In the genomic region with DNA sequence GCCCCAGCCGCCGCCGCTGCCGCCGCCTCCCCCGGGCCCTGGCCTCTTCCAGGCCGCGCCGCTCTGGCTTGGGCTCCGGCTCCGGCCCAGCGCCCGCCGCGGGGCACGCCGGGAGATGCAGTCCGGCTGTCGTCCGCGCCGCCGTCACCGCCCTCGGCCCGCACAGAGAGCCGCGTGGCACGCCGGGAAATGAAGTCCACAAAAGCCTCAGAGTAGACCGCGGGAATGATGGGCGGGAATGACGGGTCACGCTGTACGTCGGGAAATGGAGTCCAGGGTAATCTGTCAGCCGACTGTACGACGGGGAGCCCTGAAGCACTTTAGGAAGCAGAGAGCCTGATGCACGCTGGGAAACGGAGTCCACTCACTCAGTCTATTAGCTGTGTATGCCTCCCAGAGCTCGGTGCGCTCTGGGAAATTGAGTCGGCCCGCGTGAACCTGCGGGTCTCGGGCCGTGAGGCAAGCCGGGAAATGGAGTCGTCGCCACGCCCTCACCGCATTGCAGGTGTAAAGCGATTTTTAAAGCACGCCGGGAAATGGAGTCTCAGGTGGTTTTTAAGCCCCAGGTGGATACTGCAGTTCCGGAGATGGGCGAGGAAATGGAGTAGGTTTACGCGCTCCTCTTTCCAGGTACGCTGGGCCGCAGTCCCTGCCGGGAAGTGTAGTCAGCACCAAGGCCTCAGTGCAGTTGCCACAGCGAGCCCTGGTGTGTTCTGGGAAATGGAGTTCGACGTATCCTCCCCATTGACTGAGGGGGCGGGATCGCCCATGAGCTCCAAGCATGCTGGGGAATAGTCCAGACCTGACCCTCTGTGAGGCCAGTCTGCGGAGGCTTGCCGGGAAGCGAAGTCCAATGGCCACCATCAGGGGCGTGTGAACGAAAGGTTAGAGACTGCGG, we compare ENCODE assay signal across 1 cellular context.
TF ChIP-seq lines count a peak whose summit lies in the region.

TSS of gene GSK3A (minus strand) at position 91 of the 898 bp plus-strand sequence. CDS start 137 bp downstream, outside the sequence.

TF ChIP-seq in H1, 55 proteins besides CTCF, POLR2A, EP300 and RAD21:
- TF ChIP-seq TEAD4 (IDR thresholded peaks at IDR 0.05; ENCODE audit: low read depth, low read length) (0 out of 2 replicates have a peak, but pooled peaks have one; percentile 19), SIN3A (conservative IDR thresholded peaks at IDR 0.05 in 1 of 2, IDR thresholded peaks at IDR 0.05 in 1 of 2; ENCODE audit: low read depth in 1 of 2, low read length in 2 of 2) (peak; percentile 40 to 51; a peak in 1 of 4 replicates), KDM5A (IDR thresholded peaks at IDR 0.05; ENCODE audit: low read length) (no peak), HDAC6 (IDR thresholded peaks at IDR 0.05; ENCODE audit: low read depth, low read length) (no peak), SRF (IDR thresholded peaks at IDR 0.05; ENCODE audit: low read depth, low read length) (no peak), CBX5 (IDR thresholded peaks at IDR 0.05; ENCODE audit: low read depth, low read length) (no peak), TBP (IDR thresholded peaks at IDR 0.05; ENCODE audit: low read depth, low read length) (peak; percentile 81; the same call in 1 of the 2 replicates), CREB1 (IDR thresholded peaks at IDR 0.05) (peak; percentile 89), FOSL1 (IDR thresholded peaks at IDR 0.05; ENCODE audit: insufficient read depth, low read depth, low read length) (no peak), CTBP2 (IDR thresholded peaks at IDR 0.05; ENCODE audit: borderline replicate concordance, insufficient read depth, insufficient read length, low read length) (no peak), SUZ12 (IDR thresholded peaks at IDR 0.05; ENCODE audit: low read length) (no peak), MAX (IDR thresholded peaks at IDR 0.05) (no peak; the same call in 1 of the 2 replicates), SP1 (IDR thresholded peaks at IDR 0.05; ENCODE audit: low read depth, low read length) (peak; percentile 60), BACH1 (IDR thresholded peaks at IDR 0.05; ENCODE audit: low read length) (no peak), POU5F1 (IDR thresholded peaks at IDR 0.05; ENCODE audit: low read depth, low read length) (no peak), KDM1A (IDR thresholded peaks at IDR 0.05; ENCODE audit: borderline replicate concordance, low read length) (no peak), ASH2L (IDR thresholded peaks at IDR 0.05; ENCODE audit: low read length) (no peak), TAF1 (IDR thresholded peaks at IDR 0.05; ENCODE audit: low read depth, low read length) (peak; percentile 86), SIX5 (IDR thresholded peaks at IDR 0.05; ENCODE audit: low read depth, low read length) (peak; percentile 87), POLR2AphosphoS5 (IDR thresholded peaks at IDR 0.05; ENCODE audit: low read depth, low read length) (peak; percentile 86), YY1 (IDR thresholded peaks at IDR 0.05; ENCODE audit: low read depth, low read length) (peak; percentile 80), PHF8 (conservative IDR thresholded peaks at IDR 0.05; ENCODE audit: low read depth, low read length) (no peak), SP4 (IDR thresholded peaks at IDR 0.05; ENCODE audit: low read length) (peak; percentile 78), SIRT6 (IDR thresholded peaks at IDR 0.05; ENCODE audit: low read length) (no peak), RFX5 (IDR thresholded peaks at IDR 0.05; ENCODE audit: borderline replicate concordance, low read depth, low read length) (no peak), NRF1 (IDR thresholded peaks at IDR 0.05; ENCODE audit: low read depth, low read length) (no peak), HDAC2 (IDR thresholded peaks at IDR 0.05; ENCODE audit: borderline replicate concordance in 1 of 2, low read depth in 2 of 2, low read length in 2 of 2) (no peak), GABPA (IDR thresholded peaks at IDR 0.05; ENCODE audit: borderline replicate concordance, insufficient read depth, low read length) (no peak), NANOG (IDR thresholded peaks at IDR 0.05; ENCODE audit: insufficient read depth, low read depth, low read length, poor library complexity, severe bottlenecking) (peak; percentile 40), USF2 (IDR thresholded peaks at IDR 0.05; ENCODE audit: low read length) (peak; percentile 31; the same call in 1 of the 2 replicates), SP2 (IDR thresholded peaks at IDR 0.05; ENCODE audit: low read length) (no peak), CHD2 (IDR thresholded peaks at IDR 0.05; ENCODE audit: low read length) (no peak; the same call in none of the 2 replicates), ATF3 (IDR thresholded peaks at IDR 0.05; ENCODE audit: insufficient read depth, low read depth, low read length) (0 out of 2 replicates have a peak, but pooled peaks have one; percentile 31), RXRA (IDR thresholded peaks at IDR 0.05; ENCODE audit: insufficient read depth, low read depth, low read length) (no peak), EGR1 (IDR thresholded peaks at IDR 0.05; ENCODE audit: borderline replicate concordance, low read depth, low read length) (peak; percentile 86; the same call in 1 of the 2 replicates), EZH2 (IDR thresholded peaks at IDR 0.05; ENCODE audit: low read depth, low read length, severe bottlenecking) (no peak), RBBP5 (IDR thresholded peaks at IDR 0.05; ENCODE audit: borderline replicate concordance, low read depth, low read length) (peak; percentile 54; the same call in 1 of the 2 replicates)
- TF ChIP-seq, protein P1, sequence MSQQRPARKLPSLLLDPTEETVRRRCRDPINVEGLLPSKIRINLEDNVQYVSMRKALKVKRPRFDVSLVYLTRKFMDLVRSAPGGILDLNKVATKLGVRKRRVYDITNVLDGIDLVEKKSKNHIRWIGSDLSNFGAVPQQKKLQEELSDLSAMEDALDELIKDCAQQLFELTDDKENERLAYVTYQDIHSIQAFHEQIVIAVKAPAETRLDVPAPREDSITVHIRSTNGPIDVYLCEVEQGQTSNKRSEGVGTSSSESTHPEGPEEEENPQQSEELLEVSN (IDR thresholded peaks at IDR 0.05), result peak; percentile 30; the same call in 1 of the 2 replicates
- TF ChIP-seq, protein P2, sequence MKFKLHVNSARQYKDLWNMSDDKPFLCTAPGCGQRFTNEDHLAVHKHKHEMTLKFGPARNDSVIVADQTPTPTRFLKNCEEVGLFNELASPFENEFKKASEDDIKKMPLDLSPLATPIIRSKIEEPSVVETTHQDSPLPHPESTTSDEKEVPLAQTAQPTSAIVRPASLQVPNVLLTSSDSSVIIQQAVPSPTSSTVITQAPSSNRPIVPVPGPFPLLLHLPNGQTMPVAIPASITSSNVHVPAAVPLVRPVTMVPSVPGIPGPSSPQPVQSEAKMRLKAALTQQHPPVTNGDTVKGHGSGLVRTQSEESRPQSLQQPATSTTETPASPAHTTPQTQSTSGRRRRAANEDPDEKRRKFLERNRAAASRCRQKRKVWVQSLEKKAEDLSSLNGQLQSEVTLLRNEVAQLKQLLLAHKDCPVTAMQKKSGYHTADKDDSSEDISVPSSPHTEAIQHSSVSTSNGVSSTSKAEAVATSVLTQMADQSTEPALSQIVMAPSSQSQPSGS (IDR thresholded peaks at IDR 0.05; ENCODE audit: low read length), result peak; percentile 69; the same call in 1 of the 2 replicates
TF ChIP-seq in H1: peak in this region for 17.
